Comparison of ENCODE assay signal across 1 cellular context in the genomic region with DNA sequence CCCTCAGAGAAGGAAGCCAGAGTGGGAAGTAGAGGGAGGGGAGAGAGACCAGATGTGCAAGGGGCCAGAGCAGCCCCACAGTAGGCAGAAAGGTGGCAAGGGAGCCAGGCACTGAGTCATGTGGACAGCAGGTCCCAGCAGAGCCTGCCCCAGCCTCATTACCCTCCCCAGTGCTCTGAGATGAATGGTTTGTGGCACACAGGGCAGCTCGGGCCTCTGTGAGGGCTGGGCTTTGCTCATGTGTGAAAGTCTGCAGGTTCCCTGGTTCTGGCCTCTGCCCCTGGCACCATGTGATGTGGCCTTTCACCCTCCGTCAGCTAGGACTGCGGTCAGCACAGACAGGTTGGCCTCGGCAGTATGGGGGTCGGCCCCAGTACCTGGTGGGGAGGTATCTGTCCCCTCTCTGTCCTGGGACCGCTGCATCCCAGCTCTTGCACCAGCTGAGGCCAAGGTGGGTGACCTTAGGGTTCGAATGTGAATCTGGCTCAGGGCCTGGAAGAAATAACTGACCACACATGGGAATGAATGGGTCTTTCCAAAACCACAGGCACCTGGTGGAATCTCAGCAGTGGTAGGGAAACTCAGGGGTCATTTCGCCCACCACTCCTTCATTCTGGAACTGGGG.
TF ChIP-seq lines count a peak whose summit lies in the region.

No MANE protein-coding gene starts in this region.

TF ChIP-seq in H1, 55 proteins besides CTCF, POLR2A, EP300 and RAD21:
- TF ChIP-seq POU5F1 (IDR thresholded peaks at IDR 0.05; ENCODE audit: low read depth, low read length), result no peak
- no peak for TF ChIP-seq HDAC2 (IDR thresholded peaks at IDR 0.05; ENCODE audit: borderline replicate concordance in 1 of 2, low read depth in 2 of 2, low read length in 2 of 2)
- TF ChIP-seq, protein P1, sequence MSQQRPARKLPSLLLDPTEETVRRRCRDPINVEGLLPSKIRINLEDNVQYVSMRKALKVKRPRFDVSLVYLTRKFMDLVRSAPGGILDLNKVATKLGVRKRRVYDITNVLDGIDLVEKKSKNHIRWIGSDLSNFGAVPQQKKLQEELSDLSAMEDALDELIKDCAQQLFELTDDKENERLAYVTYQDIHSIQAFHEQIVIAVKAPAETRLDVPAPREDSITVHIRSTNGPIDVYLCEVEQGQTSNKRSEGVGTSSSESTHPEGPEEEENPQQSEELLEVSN (IDR thresholded peaks at IDR 0.05), result no peak
- TF ChIP-seq PHF8 (conservative IDR thresholded peaks at IDR 0.05; ENCODE audit: low read depth, low read length), result no peak
- no peak for TF ChIP-seq BRCA1 (IDR thresholded peaks at IDR 0.05; ENCODE audit: low read depth, low read length)
- no peak for TF ChIP-seq SAP30 (IDR thresholded peaks at IDR 0.05; ENCODE audit: insufficient read depth, insufficient replicate concordance, low read length)
- no peak for TF ChIP-seq SIX5 (IDR thresholded peaks at IDR 0.05; ENCODE audit: low read depth, low read length)
- no peak for TF ChIP-seq ZNF274 (IDR thresholded peaks at IDR 0.05; ENCODE audit: borderline replicate concordance, extremely low read depth, low read length)
- no peak for TF ChIP-seq KDM5A (IDR thresholded peaks at IDR 0.05; ENCODE audit: low read length)
- no peak for TF ChIP-seq HDAC6 (IDR thresholded peaks at IDR 0.05; ENCODE audit: low read depth, low read length)
- TF ChIP-seq KDM1A (IDR thresholded peaks at IDR 0.05; ENCODE audit: borderline replicate concordance, low read length), result no peak
- no peak for TF ChIP-seq BCL11A (IDR thresholded peaks at IDR 0.05; ENCODE audit: low read depth in 2 of 2, low read length in 2 of 2)
